Comparison of ENCODE assay signal across 9 cellular contexts in genomic region chr10:15719062-15719898, GRCh38. TPM values are rescaled to one million over a fixed set of nuclear protein-coding genes. Genes with fewer than 3 reads are reported as not detected.
DNase-seq lines count a peak whose midpoint lies in the region; ATAC-seq and TF ChIP-seq lines count a peak whose summit lies in the region.
"Had no signal": no experiment of that assay in that cellular context is flagged by ENCODE, and none has a peak within 500 bp of the region (broad histone marks: within the 10 kb centered on the region; RNA-seq: fewer than 3 reads in every experiment).

No MANE protein-coding gene starts in this region.

- H3K9ac ChIP-seq in MM.1S (ENCODE audit: low read length), result peak overlapping the region; percentile 97

- H3K4me3 ChIP-seq in MM.1S (ENCODE audit: low read length) (peak overlapping the region; percentile 98), ectodermal cell (ENCODE audit: insufficient read depth, low read depth, low read length) (peak overlapping the region; percentile 40), tibial nerve (peak overlapping the region; percentile 25 to 51 (median 38))

- H3K4me1 ChIP-seq in MM.1S (ENCODE audit: low read length) (peaks cover 36% of the 10 kb centered on the region), ectodermal cell (ENCODE audit: control insufficient read depth, insufficient read depth, low read length) (no peaks in the 10 kb centered on the region), tibial nerve (peaks cover 0 to 24% (median 0%) of the 10 kb centered on the region in 4 donors)

- H3K27ac ChIP-seq in MM.1S (ENCODE audit: low read length) (peak overlapping the region; percentile 91), ectodermal cell (ENCODE audit: insufficient read depth, low read depth, low read length, poor library complexity, severe bottlenecking) (no peak overlapping the region), tibial nerve (peak overlapping the region in 1 of 4 donors; percentile 45)

- H3K79me2 ChIP-seq in MM.1S (ENCODE audit: low read length), result peaks cover 54% of the 10 kb centered on the region

- no peak for TF ChIP-seq EP300 in tibial nerve (IDR thresholded peaks at IDR 0.05)

- peaks cover 35% of the 10 kb centered on the region for H3F3A ChIP-seq in MM.1S (ENCODE audit: insufficient read depth, low read length)

- H3K36me3 ChIP-seq in MM.1S (replicated peaks; ENCODE audit: insufficient read depth, low read length) (peaks cover 5% of the 10 kb centered on the region; the same call in 1 of the 2 replicates), ectodermal cell (ENCODE audit: control insufficient read depth, insufficient read depth, low read length) (no peaks in the 10 kb centered on the region), tibial nerve (no peaks in the 10 kb centered on the region)

- no peaks in the 10 kb centered on the region for H3K9me2 ChIP-seq in MM.1S (replicated peaks; ENCODE audit: insufficient read depth, low read length)

- H3K9me3 ChIP-seq in MM.1S (replicated peaks; ENCODE audit: insufficient read depth, low read length) (no peaks in the 10 kb centered on the region), ectodermal cell (ENCODE audit: control insufficient read depth, low read length) (no peaks in the 10 kb centered on the region), tibial nerve (no peaks in the 10 kb centered on the region)

- H3K4me2 ChIP-seq in MM.1S (ENCODE audit: low read depth, low read length), result peak overlapping the region; percentile 66

- TF ChIP-seq POLR2A in tibial nerve (IDR thresholded peaks at IDR 0.05), result no peak

- TF ChIP-seq CTCF in MM.1S (IDR thresholded peaks at IDR 0.05; ENCODE audit: low read length) (no peak), tibial nerve (IDR thresholded peaks at IDR 0.05) (no peak)

- H2AFZ ChIP-seq in MM.1S (ENCODE audit: low read length), result peak overlapping the region; percentile 40; the same call in 1 of the 2 replicates

- peak; percentile 84 for DNase-seq in MM.1S
- DNase-seq in lung microvascular endothelial cell (ENCODE audit: low read depth in 2 of 2), result peak; percentile 4 to 39
- no peak for DNase-seq in tibial nerve (ENCODE audit: low spot score in 2 of 2)
- no peak for DNase-seq in NCI-H526 treated with DMSO at 0.1 percent for 48 hours (lab: John Stamatoyannopoulos, UW)

- H3K27me3 ChIP-seq in MM.1S (replicated peaks; ENCODE audit: insufficient read depth, low read length) (no peaks in the 10 kb centered on the region), ectodermal cell (ENCODE audit: control insufficient read depth, insufficient read depth, low read length, poor library complexity, severe bottlenecking) (peaks cover 37% of the 10 kb centered on the region), tibial nerve (peaks cover 0 to 27% of the 10 kb centered on the region in 2 donors)

- H4K20me1 ChIP-seq in MM.1S (ENCODE audit: insufficient read depth, low read length), result no peaks in the 10 kb centered on the region

- 2 to 3% methylated on average over 66 of the region's 66 CpGs for WGBS in ectodermal cell, 2 experiments
- WGBS in tibial nerve, 2 donors, result 4 to 5% methylated on average over 22 to 32 of the region's 66 CpGs

- ATAC-seq in HG02970 (IDR thresholded peaks at IDR 0.05; ENCODE audit: low FRiP score, unreplicated experiment) (no peak), HG03175 (IDR thresholded peaks at IDR 0.05; ENCODE audit: unreplicated experiment) (no peak)
- ATAC-seq: activated CD4-positive, alpha-beta T cell treated with anti-CD3 and anti-CD28 coated beads for 36 hours had no signal

RNA-seq across cellular contexts. Expression of gene ITGA8, which starts 0.4 kb away (rescaled TPM):
- polyA plus RNA-seq in ectodermal cell (2013, experiment 1 of 4), result 5.5 TPM
- polyA plus RNA-seq in ectodermal cell (2013, experiment 2 of 4), result 2.8 TPM
- polyA plus RNA-seq in ectodermal cell (2013, experiment 3 of 4), result 3.6 TPM
- 3.0 TPM for polyA plus RNA-seq in ectodermal cell (2013, experiment 4 of 4)
- total RNA-seq in lung microvascular endothelial cell (0.79 and 1.5 TPM in 2 replicates), tibial nerve (1 to 10 TPM; 1.5 to 8.7 (median 4.3) TPM)
- total RNA-seq: activated CD4-positive, alpha-beta T cell treated with anti-CD3 and anti-CD28 coated beads for 36 hours; LHCN-M2 had no signal

Comparison
In these comparisons a context has a peak if more than half of its experiments do, and no peak if none do; other contexts are left out.
1. DNase-seq: peak in MM.1S (single experiment) and lung microvascular endothelial cell (2 of 2); none in tibial nerve (0 of 2) and NCI-H526 treated with DMSO at 0.1 percent for 48 hours (single experiment).
2. H3K4me3 ChIP-seq: peak in every context shown above with its lines; median percentile 98 in MM.1S; 40 in ectodermal cell; 38 in tibial nerve.